8 cellular contexts compared by ENCODE assay signal in the genomic region with DNA sequence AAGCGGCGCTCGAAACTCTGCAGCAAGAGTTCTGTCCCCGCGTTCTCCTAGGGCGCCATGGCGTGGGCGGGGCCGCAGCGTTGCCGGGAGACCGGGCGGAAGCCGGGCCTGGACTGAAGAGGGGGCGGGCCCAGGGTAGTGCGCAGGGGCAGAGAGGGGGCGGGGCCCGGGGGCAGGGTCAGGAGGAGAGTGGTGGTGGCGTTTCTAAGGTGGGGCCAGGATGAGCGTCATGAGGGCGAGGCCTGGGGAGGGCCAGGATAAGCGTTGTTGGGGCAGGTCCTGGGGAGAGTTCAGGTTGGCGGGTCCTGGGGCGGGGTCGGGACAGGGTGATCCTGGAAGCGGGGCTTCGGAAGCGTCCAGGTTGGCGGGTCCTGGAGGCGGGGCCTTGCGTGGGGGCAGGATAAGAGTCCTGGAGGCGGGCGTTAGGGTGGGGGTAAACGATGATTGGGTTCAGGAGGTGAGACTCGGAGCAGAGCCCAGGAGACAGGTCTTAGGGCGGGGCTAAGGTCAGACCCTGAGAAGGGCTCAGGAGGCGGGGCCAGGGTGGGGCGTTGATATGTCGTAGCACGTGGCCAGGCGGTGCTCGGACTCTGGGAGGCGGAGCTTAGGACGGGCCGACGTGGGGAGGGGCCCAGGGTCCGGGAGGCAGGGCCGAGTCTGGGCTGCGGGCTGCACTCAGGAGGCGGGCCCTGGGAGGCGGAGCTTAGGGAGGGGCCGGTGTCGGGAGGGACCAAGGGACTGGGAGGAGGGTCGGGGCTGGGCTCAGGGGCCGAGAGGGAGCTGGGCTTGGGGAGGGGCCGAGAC.
DNase-seq lines count a peak whose midpoint lies in the region; ATAC-seq and TF ChIP-seq lines count a peak whose summit lies in the region.
"Not testable (repeated sequence)": the region's sequence is repeated elsewhere in the genome, so short reads cannot be mapped to it uniquely, and the experiment has no call there.

No MANE protein-coding gene starts in this region.

- H3K9me3 ChIP-seq in Loucy (ENCODE audit: insufficient read depth, low read depth, low read length); RWPE2 (ENCODE audit: severe bottlenecking); neural cell (ENCODE audit: low read length): not testable (repeated sequence)

- not testable (repeated sequence) for TF ChIP-seq RAD21 in neural cell (conservative IDR thresholded peaks at IDR 0.05)

- H3K4me1 ChIP-seq in Loucy (ENCODE audit: insufficient read depth, low read length, poor library complexity, severe bottlenecking); RWPE2 (ENCODE audit: insufficient read depth, poor library complexity, severe bottlenecking): not testable (repeated sequence)

- not testable (repeated sequence) for H3K27me3 Mint-ChIP-seq in stimulated activated naive CD8-positive, alpha-beta T cell treated with anti-CD3 and anti-CD28 coated beads, Interleukin-15, amount 100 ng/mL, for 72 hours

- H2AFZ ChIP-seq in Loucy (ENCODE audit: low read length) (peak overlapping the region; percentile 95), neural cell (ENCODE audit: low read depth, low read length) (peak overlapping the region; percentile 27)

- peaks cover 17% of the 10 kb centered on the region for H3K4me1 Mint-ChIP-seq in stimulated activated naive CD8-positive, alpha-beta T cell treated with anti-CD3 and anti-CD28 coated beads, Interleukin-15, amount 100 ng/mL, for 72 hours

- H3K4me3 Mint-ChIP-seq in stimulated activated naive CD8-positive, alpha-beta T cell treated with anti-CD3 and anti-CD28 coated beads, Interleukin-15, amount 100 ng/mL, for 72 hours: peak overlapping the region; percentile 87 to 90

- H3K9ac ChIP-seq in Loucy (ENCODE audit: low read depth, low read length, poor library complexity, severe bottlenecking) (peak overlapping the region; percentile 71), neural cell (ENCODE audit: low read length) (peak overlapping the region; percentile 57)

- not testable (repeated sequence) for H3K36me3 ChIP-seq in H7 (replicated peaks; ENCODE audit: control insufficient read depth, insufficient read depth, low read length); Loucy (ENCODE audit: insufficient read depth, low read length); RWPE2 (ENCODE audit: low read depth); neural cell (ENCODE audit: insufficient read depth, low read length)

- H3K27me3 ChIP-seq in H7 (ENCODE audit: control insufficient read depth, insufficient read depth, low read length); Loucy (ENCODE audit: insufficient read depth, low read length, poor library complexity, severe bottlenecking); RWPE2 (ENCODE audit: insufficient read depth, poor library complexity, severe bottlenecking); neural cell (ENCODE audit: insufficient read depth, low read depth, low read length): not testable (repeated sequence)

- not testable (repeated sequence) for TF ChIP-seq CTCF in Loucy (conservative IDR thresholded peaks at IDR 0.05; ENCODE audit: low read length); RWPE2 (IDR thresholded peaks at IDR 0.05; ENCODE audit: poor library complexity, severe bottlenecking); neural cell (IDR thresholded peaks at IDR 0.05; ENCODE audit: poor library complexity, severe bottlenecking)

- H3K9me2 ChIP-seq in Loucy (replicated peaks; ENCODE audit: low read depth, low read length); neural cell (ENCODE audit: insufficient read depth, low read length): not testable (repeated sequence)

- ATAC-seq in RWPE2 (ENCODE audit: low read depth): peak; percentile 99
- ATAC-seq in stimulated activated naive CD8-positive, alpha-beta T cell treated with anti-CD3 and anti-CD28 coated beads, Interleukin-15, amount 100 ng/mL, for 72 hours: peak; percentile 100

- not testable (repeated sequence) for H3K79me2 ChIP-seq in Loucy (ENCODE audit: insufficient read depth, low read length); neural cell (replicated peaks; ENCODE audit: insufficient read depth, low read length)

- peak overlapping the region; percentile 92 to 93 for H3K27ac Mint-ChIP-seq in stimulated activated naive CD8-positive, alpha-beta T cell treated with anti-CD3 and anti-CD28 coated beads, Interleukin-15, amount 100 ng/mL, for 72 hours

- H3K4me2 ChIP-seq in Loucy (ENCODE audit: low read depth, low read length, poor library complexity, severe bottlenecking): peak overlapping the region; percentile 81
- H3K4me2 ChIP-seq in neural cell (ENCODE audit: low read length): not testable (repeated sequence)

- not testable (repeated sequence) for H3F3A ChIP-seq in Loucy (ENCODE audit: low read depth); neural cell (ENCODE audit: insufficient read depth, low read length, poor library complexity, severe bottlenecking)

- H3K9me3 Mint-ChIP-seq in stimulated activated naive CD8-positive, alpha-beta T cell treated with anti-CD3 and anti-CD28 coated beads, Interleukin-15, amount 100 ng/mL, for 72 hours: not testable (repeated sequence)

- not testable (repeated sequence) for TF ChIP-seq EP300 in neural cell (conservative IDR thresholded peaks at IDR 0.05; ENCODE audit: poor library complexity, severe bottlenecking)

- H3K4me3 ChIP-seq in H7 (ENCODE audit: insufficient read depth, low read depth, low read length): peak overlapping the region; percentile 65
- peak overlapping the region; percentile 77 for H3K4me3 ChIP-seq in Loucy (ENCODE audit: low read length, poor library complexity, severe bottlenecking)
- H3K4me3 ChIP-seq in RWPE2 (ENCODE audit: severe bottlenecking): peak overlapping the region; percentile 55
- peak overlapping the region; percentile 68 for H3K4me3 ChIP-seq in neural cell (ENCODE audit: low read length)

- not testable (repeated sequence) for H4K20me1 ChIP-seq in Loucy (ENCODE audit: insufficient read depth, low read length, poor library complexity, severe bottlenecking); neural cell (ENCODE audit: insufficient read depth)

- DNase-seq in ELF-1 (ENCODE audit: low read depth, low spot score) (peak; percentile 99), H7 (peak; percentile 95), RWPE2 (ENCODE audit: low spot score) (peak; percentile 99), activated gamma-delta T cell (lab: John Stamatoyannopoulos, UW) (peak; percentile 98), fibroblast of the conjunctiva (ENCODE audit: low read depth) (peak; percentile 99)
- DNase-seq in stimulated activated naive CD8-positive, alpha-beta T cell treated with anti-CD3 and anti-CD28 coated beads, Interleukin-15, amount 100 ng/mL, for 72 hours: peak; percentile 97 to 99

- H3K27ac ChIP-seq in RWPE2 (ENCODE audit: poor library complexity, severe bottlenecking) (peak overlapping the region; percentile 82), neural cell (ENCODE audit: low read length) (peak overlapping the region; percentile 24)

TF ChIP-seq in neural cell, 6 proteins besides CTCF, POLR2A, EP300 and RAD21:
- TF ChIP-seq TAF1 (IDR thresholded peaks at IDR 0.05; ENCODE audit: low read depth): peak; percentile 60
- peak; percentile 17 for TF ChIP-seq MXI1 (conservative IDR thresholded peaks at IDR 0.05; ENCODE audit: poor library complexity, severe bottlenecking)

Comparison
In these comparisons a context has a peak if more than half of its experiments do, and no peak if none do; other contexts are left out.
1. Peak in every context shown above with its lines: DNase-seq, ATAC-seq, H3K4me3 ChIP-seq and H3K27ac ChIP-seq.